Comparison of ENCODE assay signal across 15 cellular contexts in genomic region chr4:15945516-15945915, GRCh38. TPM values are rescaled to one million over a fixed set of nuclear protein-coding genes. Genes with fewer than 3 reads are reported as not detected.
"Had no signal": no experiment of that assay in that cellular context is flagged by ENCODE, and none has a peak within 500 bp of the region (broad histone marks: within the 10 kb centered on the region; RNA-seq: fewer than 3 reads in every experiment).

No MANE protein-coding gene starts in this region.

- H3K27ac ChIP-seq: gastroesophageal sphincter, neural progenitor cell, pancreas, thoracic aorta, uterus had no signal

- H3K27me3 ChIP-seq: gastroesophageal sphincter, neural progenitor cell, pancreas, uterus had no signal

- H3K9ac ChIP-seq: neural progenitor cell had no signal

- H2AFZ ChIP-seq: neural progenitor cell had no signal

- H3K4me2 ChIP-seq: neural progenitor cell had no signal

- H3K36me3 ChIP-seq: gastroesophageal sphincter, neural progenitor cell, pancreas, thoracic aorta, uterus had no signal

- H3K4me3 ChIP-seq: gastroesophageal sphincter, neural progenitor cell, pancreas, thoracic aorta, uterus had no signal

- H3K9me3 ChIP-seq: gastroesophageal sphincter, pancreas, thoracic aorta, uterus had no signal

- H3K4me1 ChIP-seq: gastroesophageal sphincter, neural progenitor cell, pancreas, uterus had no signal

- DNase-seq: activated CD4-positive, alpha-beta memory T cell treated with anti-CD3 and anti-CD28 coated beads for 36 hours; activated CD4-positive, CD25-positive, alpha-beta regulatory T cell treated with anti-CD3 and anti-CD28 coated beads, Interleukin-2, amount 50 U/mL, for 72 hours; activated T-cell treated with anti-CD3 and anti-CD28 coated beads, Interleukin-2, amount 50 U/mL, for 72 hours; cortex of kidney; effector CD8-positive, alpha-beta T cell; kidney; pancreas; retina; stimulated activated CD4-positive, alpha-beta T cell treated with anti-CD3 and anti-CD28 coated beads, Interleukin-4, amount 100 ng/mL, for 1 hour; stimulated activated CD8-positive, alpha-beta memory T cell treated with anti-CD3 and anti-CD28 coated beads, Interleukin-4, amount 100 ng/mL, for 48 hours; uterus had no signal

RNA-seq across cellular contexts. Expression of gene FGFBP1, which starts 7.0 kb away (rescaled TPM):
- polyA plus RNA-seq: liver had no signal
